ENCODE assay signal across 25 cellular contexts in the genomic region with DNA sequence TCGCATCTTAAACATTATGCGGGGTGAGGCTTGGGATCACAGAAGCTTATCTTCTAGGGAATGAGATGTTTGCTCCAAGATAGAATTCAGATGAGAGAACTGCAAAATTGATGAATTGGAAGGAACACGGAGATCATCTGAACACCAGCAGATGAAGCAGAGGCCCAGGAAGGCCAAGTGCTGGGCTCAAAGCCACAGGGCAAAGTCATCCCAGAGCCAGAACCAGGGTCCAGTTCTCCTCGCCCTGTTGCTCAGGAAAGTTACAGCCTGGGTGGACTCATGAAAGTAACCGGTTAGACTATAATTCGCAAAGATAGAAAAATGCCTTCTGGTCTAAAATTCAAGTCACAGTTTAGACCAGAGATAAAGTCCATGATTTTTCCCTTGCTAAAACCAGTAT.
"Had no signal": no experiment of that assay in that cellular context is flagged by ENCODE, and none has a peak within 500 bp of the region (broad histone marks: within the 10 kb centered on the region; RNA-seq: fewer than 3 reads in every experiment).

No MANE protein-coding gene starts in this region.

- H3K27ac ChIP-seq: brain microvascular endothelial cell, esophagus squamous epithelium had no signal

- H3K27ac Mint-ChIP-seq: activated CD4-positive, alpha-beta memory T cell treated with anti-CD3 and anti-CD28 coated beads, Interleukin-2, amount 10 ng/mL, durations not matched to agents 7 days and 5 days; activated CD4-positive, alpha-beta T cell treated with anti-CD3 and anti-CD28 coated beads, Interleukin-2, amount 10 ng/mL, durations not matched to agents 7 days and 5 days; activated naive CD8-positive, alpha-beta T cell; activated T-helper 17 cell treated with anti-CD3 and anti-CD28 coated beads, Interleukin-2, amount 50 U/mL, for 72 hours; effector memory CD8-positive, alpha-beta T cell had no signal

- H3K27me3 Mint-ChIP-seq: activated CD4-positive, alpha-beta memory T cell treated with anti-CD3 and anti-CD28 coated beads, Interleukin-2, amount 10 ng/mL, durations not matched to agents 7 days and 5 days; activated naive CD8-positive, alpha-beta T cell; activated T-helper 17 cell treated with anti-CD3 and anti-CD28 coated beads, Interleukin-2, amount 50 U/mL, for 72 hours; effector memory CD8-positive, alpha-beta T cell had no signal

- DNase-seq: activated CD4-positive, alpha-beta memory T cell treated with anti-CD3 and anti-CD28 coated beads, Interleukin-2, amount 10 ng/mL, durations not matched to agents 7 days and 5 days; activated CD4-positive, alpha-beta T cell treated with anti-CD3 and anti-CD28 coated beads for 4 hours; activated CD4-positive, alpha-beta T cell treated with anti-CD3 and anti-CD28 coated beads, Interleukin-2, amount 10 ng/mL, durations not matched to agents 7 days and 5 days; activated CD4-positive, alpha-beta T cell treated with anti-CD3 and anti-CD28 coated beads, Interleukin-2, amount 50 U/mL, for 4 hours; activated CD4-positive, CD25-positive, alpha-beta regulatory T cell; activated CD4-positive, CD25-positive, alpha-beta regulatory T cell treated with anti-CD3 and anti-CD28 coated beads, Interleukin-2, amount 50 U/mL, for 72 hours; activated effector memory CD4-positive, alpha-beta T cell treated with Interleukin-2 at 50 U/mL for 16 hours; activated gamma-delta T cell treated with Interleukin-2 at 50 U/mL for 16 hours; activated naive CD4-positive, alpha-beta T cell treated with anti-CD3 and anti-CD28 coated beads, Interleukin-2, amount 50 U/mL, for 16 hours; activated naive CD4-positive, alpha-beta T cell treated with Interleukin-2 at 50 U/mL for 16 hours; activated T-cell treated with anti-CD3 and anti-CD28 coated beads, Interleukin-2, amount 50 U/mL, for 4 hours; amniotic stem cell; anterior cingulate cortex; brain microvascular endothelial cell; caudate nucleus; cortex of kidney; dermis blood vessel endothelial cell; effector CD4-positive, alpha-beta T cell; effector memory CD8-positive, alpha-beta T cell; erythroblast; esophagus squamous epithelium; foreskin melanocyte; T-helper 2 cell had no signal

- H3K36me3 Mint-ChIP-seq: activated naive CD8-positive, alpha-beta T cell had no signal

- H3K4me3 Mint-ChIP-seq: activated CD4-positive, alpha-beta memory T cell treated with anti-CD3 and anti-CD28 coated beads, Interleukin-2, amount 10 ng/mL, durations not matched to agents 7 days and 5 days; activated CD4-positive, alpha-beta T cell treated with anti-CD3 and anti-CD28 coated beads, Interleukin-2, amount 10 ng/mL, durations not matched to agents 7 days and 5 days; activated naive CD8-positive, alpha-beta T cell; activated T-cell treated with anti-CD3 and anti-CD28 coated beads, Interleukin-2, amount 50 U/mL, for 4 hours; activated T-helper 17 cell treated with anti-CD3 and anti-CD28 coated beads, Interleukin-2, amount 50 U/mL, for 72 hours; effector memory CD8-positive, alpha-beta T cell had no signal

- H3K4me3 ChIP-seq: esophagus squamous epithelium had no signal

- H3K27me3 ChIP-seq: brain microvascular endothelial cell, esophagus squamous epithelium had no signal

- ATAC-seq: activated T-cell treated with anti-CD3 and anti-CD28 coated beads, Interleukin-2, amount 50 U/mL, for 4 hours; activated T-helper 17 cell treated with anti-CD3 and anti-CD28 coated beads, Interleukin-2, amount 50 U/mL, for 72 hours; effector memory CD8-positive, alpha-beta T cell had no signal

- H3K9me3 Mint-ChIP-seq: activated CD4-positive, alpha-beta memory T cell treated with anti-CD3 and anti-CD28 coated beads, Interleukin-2, amount 10 ng/mL, durations not matched to agents 7 days and 5 days; activated T-cell treated with anti-CD3 and anti-CD28 coated beads, Interleukin-2, amount 50 U/mL, for 4 hours; activated T-helper 17 cell treated with anti-CD3 and anti-CD28 coated beads, Interleukin-2, amount 50 U/mL, for 72 hours; effector memory CD8-positive, alpha-beta T cell had no signal

- H3K9me3 ChIP-seq: esophagus squamous epithelium had no signal
